In the genomic region with DNA sequence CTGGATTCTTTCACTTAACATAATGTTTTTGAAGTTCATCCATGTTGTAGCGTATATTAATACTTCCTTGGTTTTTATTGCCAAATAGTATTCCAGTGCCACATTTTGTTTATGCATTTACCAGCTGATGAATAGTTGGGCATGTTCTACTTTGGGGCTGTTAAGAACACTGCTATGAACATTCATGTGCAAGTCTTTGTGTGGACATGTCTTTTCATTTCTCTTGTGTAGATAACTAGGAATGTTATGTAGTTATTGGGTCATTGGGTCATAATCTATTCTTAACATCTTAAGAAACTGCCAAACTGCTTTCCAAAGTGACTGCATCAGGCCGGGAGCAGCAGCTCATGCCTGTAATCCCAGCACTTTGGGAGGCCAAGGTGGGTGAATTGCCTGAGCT, we compare ENCODE assay signal across 10 cellular contexts. TPM values are rescaled to one million over a fixed set of nuclear protein-coding genes. Genes with fewer than 3 reads are reported as not detected.
"Had no signal": no experiment of that assay in that cellular context is flagged by ENCODE, and none has a peak within 500 bp of the region (broad histone marks: within the 10 kb centered on the region; RNA-seq: fewer than 3 reads in every experiment).

No MANE protein-coding gene starts in this region.

- H3K27ac ChIP-seq: GM23248, HL-60 had no signal

- H3K36me3 ChIP-seq: HAP-1 had no signal

- FAIRE-seq: HepG2 had no signal

- ATAC-seq: HCT116, HepG2 had no signal

- DNase-seq: GM23248, GOT3, H7, HFFc6 had no signal

- H3K4me3 ChIP-seq: GM23248, HAP-1 had no signal

RNA-seq across cellular contexts. Expression of a gene that starts 43.8 kb away (rescaled TPM):
- total RNA-seq: GM23248, H4, HepG2, HFFc6, HT1080 had no signal
